ENCODE assay signal across 11 cellular contexts in genomic region chr11:23840872-23841271, GRCh38.
"Had no signal": no experiment of that assay in that cellular context is flagged by ENCODE, and none has a peak within 500 bp of the region (broad histone marks: within the 10 kb centered on the region; RNA-seq: fewer than 3 reads in every experiment).

No MANE protein-coding gene starts in this region.

- FAIRE-seq: H1, H54 had no signal

- H3K27ac Mint-ChIP-seq: GM23338, H9, HFFc6 had no signal

- H3K27ac ChIP-seq: GM23248 had no signal

- H3K36me3 ChIP-seq: HAP-1 had no signal

- ATAC-seq: GM23338, HCT116 had no signal

- H3K4me3 Mint-ChIP-seq: GM23338, H9, HFFc6 had no signal

- H3K9me3 Mint-ChIP-seq: GM23338, HFFc6 had no signal

- H3K4me2 ChIP-seq: GM23338 had no signal

- DNase-seq: GM23248, GOT3, H7, H9, HCEC 1CT, HFFc6 had no signal

- H3K4me3 ChIP-seq: GM23248, GM23338, HAP-1 had no signal

- H3K4me1 Mint-ChIP-seq: GM23338, H9 had no signal

- H3K9ac ChIP-seq: GM23248 had no signal

- H3K4me1 ChIP-seq: HAP-1 had no signal
